7 cellular contexts compared by ENCODE assay signal in genomic region chr5:54520940-54521339, GRCh38. TPM values are rescaled to one million over a fixed set of nuclear protein-coding genes. Genes with fewer than 3 reads are reported as not detected.
A peak's percentile ranks its signal among the peaks of the same experiment; 100 is the strongest.
DNase-seq lines count a peak whose midpoint lies in the region; ATAC-seq and TF ChIP-seq lines count a peak whose summit lies in the region.

No MANE protein-coding gene starts in this region.

- TF ChIP-seq CTCF in ascending aorta (IDR thresholded peaks at IDR 0.05) (no peak), kidney epithelial cell (IDR thresholded peaks at IDR 0.05; ENCODE audit: insufficient read depth, low read length, poor library complexity, severe bottlenecking) (no peak), stomach (IDR thresholded peaks at IDR 0.05) (no peak)

- no peak for DNase-seq in ascending aorta (ENCODE audit: low spot score in 2 of 2)
- DNase-seq in kidney epithelial cell (ENCODE audit: low read depth) = no peak
- no peak for DNase-seq in stomach

- ATAC-seq in HG03439 (IDR thresholded peaks at IDR 0.05; ENCODE audit: unreplicated experiment) (no peak), HG03571 (IDR thresholded peaks at IDR 0.05; ENCODE audit: unreplicated experiment) (no peak), GM18519 (IDR thresholded peaks at IDR 0.05; ENCODE audit: low FRiP score, unreplicated experiment) (no peak)

- H3K36me3 ChIP-seq in HUES6 (ENCODE audit: control insufficient read depth, insufficient read depth, low read length) = peaks cover 9% of the 10 kb centered on the region; the same call in 1 of the 2 replicates
- peaks cover 0 to 28% of the 10 kb centered on the region in 2 donors for H3K36me3 ChIP-seq in ascending aorta
- no peaks in the 10 kb centered on the region for H3K36me3 ChIP-seq in kidney epithelial cell (ENCODE audit: control insufficient read depth, insufficient read depth, low read length)
- H3K36me3 ChIP-seq in stomach = peaks cover 0 to 5% (median 0%) of the 10 kb centered on the region in 4 donors

- no peak for TF ChIP-seq EP300 in stomach (IDR thresholded peaks at IDR 0.05)

- intact Hi-C loops in ascending aorta (cut with DNase I) = loop anchor here (5.0 kb wide), 2 partner anchors 61 to 111 kb away; no protein-coding TSS in a partner anchor
- intact Hi-C loops in stomach (cut with DNase I; ENCODE audit: low total_unique reads) = no loop called here

- TF ChIP-seq POLR2A in stomach (IDR thresholded peaks at IDR 0.05) = no peak

- H3K27me3 ChIP-seq in HUES6 (ENCODE audit: control insufficient read depth, insufficient read depth, low read length) (peaks cover 20% of the 10 kb centered on the region), ascending aorta (no peaks in the 10 kb centered on the region), kidney epithelial cell (ENCODE audit: control insufficient read depth, insufficient read depth, low read length) (no peaks in the 10 kb centered on the region), stomach (no peaks in the 10 kb centered on the region)

- H3K4me1 ChIP-seq in HUES6 (ENCODE audit: control insufficient read depth, insufficient read depth, low read length) (peaks cover 50% of the 10 kb centered on the region), ascending aorta (peaks cover 2 to 23% of the 10 kb centered on the region in 2 donors), stomach (peaks cover 49 to 81% (median 70%) of the 10 kb centered on the region in 4 donors)

- peak overlapping the region; percentile 63 for H3K9ac ChIP-seq in HUES6 (ENCODE audit: low read length)

- H3K9me3 ChIP-seq in HUES6 (ENCODE audit: control insufficient read depth, insufficient read depth, low read depth, low read length) = no peaks in the 10 kb centered on the region
- no peaks in the 10 kb centered on the region for H3K9me3 ChIP-seq in ascending aorta
- no peaks in the 10 kb centered on the region for H3K9me3 ChIP-seq in stomach

- H3K4me3 ChIP-seq in HUES6 (ENCODE audit: low read depth, low read length) = peak overlapping the region; percentile 67
- H3K4me3 ChIP-seq in ascending aorta = peak overlapping the region; percentile 93 to 96
- peak overlapping the region; percentile 53 for H3K4me3 ChIP-seq in kidney epithelial cell (ENCODE audit: low read depth, low read length)
- H3K4me3 ChIP-seq in stomach = peak overlapping the region; percentile 85 to 100 (median 98)

- no peak overlapping the region for H3K27ac ChIP-seq in HUES6 (ENCODE audit: low read depth, low read length)
- H3K27ac ChIP-seq in ascending aorta = peak overlapping the region; percentile 95 to 97
- H3K27ac ChIP-seq in stomach = peak overlapping the region; percentile 41 to 98 (median 96)

- 36 to 55% (median 38%) methylated on average over 2 of the region's 2 CpGs for WGBS in stomach, 5 donors

RNA-seq across cellular contexts. Expression of gene SNX18, which starts 3.4 kb away (rescaled TPM):
- total RNA-seq in ascending aorta (200 TPM), kidney epithelial cell (30.2 and 30.6 TPM in 2 replicates), stomach (10 to 100 TPM; 23.9 to 77.9 (median 40.4) TPM)
- 10 to 100 TPM in 2 of 3 donors, 1 to 10 TPM in 1; 4.4 to 14.2 (median 12.5) TPM for polyA plus RNA-seq in stomach
